8 cellular contexts compared by ENCODE assay signal in genomic region chr19:17859533-17860330, GRCh38. TPM values are rescaled to one million over a fixed set of nuclear protein-coding genes. Genes with fewer than 3 reads are reported as not detected.
DNase-seq lines count a peak whose midpoint lies in the region; ATAC-seq lines count a peak whose summit lies in the region.

Gene RPL18A, plus strand, starts transcription at chr19:17859910. Its CDS starts 47 bp downstream, at chr19:17859957.

- intact Hi-C loops in naive thymus-derived CD4-positive, alpha-beta T cell (cut with micrococcal nuclease) = loop anchor here (1.0 to 10.0 kb wide), 16 partner anchors 9 to 440 kb away; partner anchors contain the start of genes MAP1S (in 1 of the 2), PGLS (in 1 of the 2) and SLC27A1 (in 1 of the 2)

- CTCF ChIA-PET in naive thymus-derived CD4-positive, alpha-beta T cell (lab: Charles Lee) = interaction anchor here (0.6 to 7.1 kb wide), 27 partner anchors 10 to 479 kb away, joined by 3 to 124 read pairs (median 4); partner anchors contain the start of genes CCDC124, FCHO1, JAK3 and SLC5A5

- no peaks in the 10 kb centered on the region for H3K27me3 ChIP-seq in naive thymus-derived CD4-positive, alpha-beta T cell (ENCODE audit: control insufficient read depth in 2 of 2, insufficient read depth in 2 of 2, low read length in 2 of 2)

- peak; percentile 90 for ATAC-seq in GM21825 (IDR thresholded peaks at IDR 0.05; ENCODE audit: unreplicated experiment)
- peak; percentile 97 for ATAC-seq in naive thymus-derived CD4-positive, alpha-beta T cell

- peak within 1 kb of the TSS; percentile 96 for H3K4me3 ChIP-seq in naive thymus-derived CD4-positive, alpha-beta T cell (ENCODE audit: low read length)

- POLR2A ChIA-PET in naive thymus-derived CD4-positive, alpha-beta T cell (lab: Charles Lee) = interaction anchor here (0.5 to 4.0 kb wide), 37 partner anchors 8 to 440 kb away, joined by 3 to 117 read pairs (median 4); partner anchors contain the start of genes CCDC124, JAK3, JUND and MAP1S

- H3K27ac Mint-ChIP-seq in naive thymus-derived CD4-positive, alpha-beta T cell = peak within 1 kb of the TSS; percentile 93 to 99 (median 98)

- DNase-seq in Daoy (ENCODE audit: low read depth) (peak; percentile 100), Kasumi-1 (lab: John Stamatoyannopoulos, UW) (peak; percentile 99), RPMI7951 (ENCODE audit: low read depth) (peak; percentile 100), fibroblast of gingiva (ENCODE audit: low read depth) (peak; percentile 100)
- peak; percentile 97 to 99 for DNase-seq in activated T-helper 1 cell treated with anti-CD3 and anti-CD28 coated beads, Interleukin-2, amount 50 U/mL, for 16 hours (ENCODE audit: low read depth in 1 of 2, low spot score in 1 of 2)
- peak; percentile 83 to 100 (median 98) for DNase-seq in naive thymus-derived CD4-positive, alpha-beta T cell
- DNase-seq in stimulated activated naive CD4-positive, alpha-beta T cell (lab: John Stamatoyannopoulos, UW) = peak; percentile 93 to 99 (median 99)

- H3K36me3 ChIP-seq in naive thymus-derived CD4-positive, alpha-beta T cell (ENCODE audit: control insufficient read depth in 2 of 3, insufficient read depth in 3 of 3, low read length in 3 of 3) = peaks cover 11 to 40% (median 14%) of the 10 kb centered on the region in 3 experiments

- peaks cover 18 to 19% of the 10 kb centered on the region in 2 donors for H3K4me1 ChIP-seq in naive thymus-derived CD4-positive, alpha-beta T cell (ENCODE audit: control insufficient read depth in 2 of 2, insufficient read depth in 2 of 2, low read length in 2 of 2)

- peaks cover 0 to 26% (median 10%) of the 10 kb centered on the region in 5 donors for H3K36me3 Mint-ChIP-seq in naive thymus-derived CD4-positive, alpha-beta T cell

- peaks cover 17 to 48% (median 33%) of the 10 kb centered on the region in 7 donors for H3K4me1 Mint-ChIP-seq in naive thymus-derived CD4-positive, alpha-beta T cell

- H3K27ac ChIP-seq in naive thymus-derived CD4-positive, alpha-beta T cell (ENCODE audit: low read depth, low read length) = peak within 1 kb of the TSS; percentile 84

- H3K27me3 Mint-ChIP-seq in naive thymus-derived CD4-positive, alpha-beta T cell = peaks cover 0 to 5% (median 0%) of the 10 kb centered on the region in 5 donors

- peaks cover 0 to 7% (median 0%) of the 10 kb centered on the region in 11 donors for H3K9me3 Mint-ChIP-seq in naive thymus-derived CD4-positive, alpha-beta T cell

- no peaks in the 10 kb centered on the region for H3K9me3 ChIP-seq in naive thymus-derived CD4-positive, alpha-beta T cell (ENCODE audit: control insufficient read depth in 2 of 3, low read length in 3 of 3)

- H3K4me3 Mint-ChIP-seq in naive thymus-derived CD4-positive, alpha-beta T cell = peak within 1 kb of the TSS; percentile 95 to 100 (median 98)

RNA-seq across cellular contexts. Expression of gene RPL18A, which starts in this region (rescaled TPM):
- 1,269 and 1,595 TPM in 2 replicates for total RNA-seq in Daoy (2014; rRNA removed; shearing (Covaris generic))
- 1,191 and 1,205 TPM in 2 replicates for total RNA-seq in RPMI7951 (2014; rRNA removed; shearing (Covaris generic))
- 1,000 to 10,000 TPM; 2,413 to 3,932 (median 3,224) TPM for total RNA-seq in naive thymus-derived CD4-positive, alpha-beta T cell
- 1,000 to 10,000 TPM; 4,242 to 4,833 TPM for polyA plus RNA-seq in naive thymus-derived CD4-positive, alpha-beta T cell

Comparison
In these comparisons a context has a peak if more than half of its experiments do, and no peak if none do; other contexts are left out.
1. Peak in every context shown above with its lines: DNase-seq, ATAC-seq, H3K4me3 ChIP-seq and H3K27ac ChIP-seq.